ENCODE assay signal across 1 cellular context in the genomic region with DNA sequence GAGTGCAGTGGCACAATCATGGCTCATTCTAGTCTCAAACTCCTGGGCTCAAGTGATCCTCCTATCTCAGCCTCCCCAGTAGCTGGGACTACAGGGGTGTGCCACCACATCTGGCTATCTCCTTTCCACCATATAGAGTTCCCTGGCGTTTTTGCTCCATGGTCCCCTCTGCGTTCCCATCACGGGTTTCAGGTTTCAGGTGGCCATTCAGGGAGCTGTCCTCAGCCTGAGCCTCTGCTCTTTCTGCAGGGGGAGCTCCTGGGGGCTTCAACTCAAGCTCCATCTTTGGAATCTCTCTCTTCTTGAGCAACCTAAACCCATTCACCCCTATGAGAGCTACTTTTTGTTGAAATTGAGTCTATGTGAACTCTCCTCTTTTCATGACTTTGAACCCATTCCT.
TF ChIP-seq lines count a peak whose summit lies in the region.

No MANE protein-coding gene starts in this region.

TF ChIP-seq in SK-N-SH, 30 proteins besides CTCF, POLR2A, EP300 and RAD21 (continued from another document):
- TF ChIP-seq GABPA (IDR thresholded peaks at IDR 0.05; ENCODE audit: low read depth) (no peak), NFIC (IDR thresholded peaks at IDR 0.05; ENCODE audit: borderline replicate concordance) (no peak), REST (IDR thresholded peaks at IDR 0.05; ENCODE audit: low read depth, low read length) (no peak), POLR2AphosphoS5 (IDR thresholded peaks at IDR 0.05; ENCODE audit: low read depth, low read length) (no peak), IRF3 (IDR thresholded peaks at IDR 0.05; ENCODE audit: low read depth, low read length) (no peak), YY1 (IDR thresholded peaks at IDR 0.05; ENCODE audit: low read depth) (no peak)
- TF ChIP-seq, protein P1, sequence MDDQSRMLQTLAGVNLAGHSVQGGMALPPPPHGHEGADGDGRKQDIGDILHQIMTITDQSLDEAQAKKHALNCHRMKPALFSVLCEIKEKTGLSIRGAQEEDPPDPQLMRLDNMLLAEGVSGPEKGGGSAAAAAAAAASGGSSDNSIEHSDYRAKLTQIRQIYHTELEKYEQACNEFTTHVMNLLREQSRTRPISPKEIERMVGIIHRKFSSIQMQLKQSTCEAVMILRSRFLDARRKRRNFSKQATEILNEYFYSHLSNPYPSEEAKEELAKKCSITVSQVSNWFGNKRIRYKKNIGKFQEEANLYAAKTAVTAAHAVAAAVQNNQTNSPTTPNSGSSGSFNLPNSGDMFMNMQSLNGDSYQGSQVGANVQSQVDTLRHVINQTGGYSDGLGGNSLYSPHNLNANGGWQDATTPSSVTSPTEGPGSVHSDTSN (IDR thresholded peaks at IDR 0.05), result no peak
